In genomic region chr5:10019236-10019635, GRCh38 we compare ENCODE assay signal across 22 cellular contexts.
"Had no signal": no experiment of that assay in that cellular context is flagged by ENCODE, and none has a peak within 500 bp of the region (broad histone marks: within the 10 kb centered on the region; RNA-seq: fewer than 3 reads in every experiment).

No MANE protein-coding gene starts in this region.

- DNase-seq: activated CD8-positive, alpha-beta memory T cell treated with anti-CD3 and anti-CD28 coated beads for 24 hours; activated CD8-positive, alpha-beta memory T cell treated with anti-CD3 and anti-CD28 coated beads, Interleukin-2, amount 50 U/mL, for 48 hours; activated naive CD4-positive, alpha-beta T cell; activated T-cell treated with anti-CD3 and anti-CD28 coated beads, Interleukin-2, amount 50 U/mL, for 4 hours; adrenal gland; dermis blood vessel endothelial cell; effector CD8-positive, alpha-beta T cell; head of caudate nucleus; hypothalamus; mucosa of descending colon; nucleus accumbens; small intestine; stimulated activated CD4-positive, alpha-beta T cell treated with anti-CD3 and anti-CD28 coated beads, Interleukin-15, amount 100 ng/mL, for 24 hours; stomach; T-helper 9 cell had no signal

- ATAC-seq: activated T-cell treated with anti-CD3 and anti-CD28 coated beads, Interleukin-2, amount 50 U/mL, for 4 hours; gastroesophageal sphincter; mucosa of descending colon; sciatic nerve; stimulated activated memory B cell treated with anti-CD40 and anti-IgM and Interleukin-4, amounts not matched to agents 10 μg/mL and 1 μg/mL and 100 μg/mL, for 72 hours; WTC11 had no signal

- H3K36me3 ChIP-seq: adrenal gland, cardiac muscle cell, gastroesophageal sphincter, stomach, suprapubic skin, tibial nerve had no signal

- H3K27me3 ChIP-seq: adrenal gland, cardiac muscle cell, gastroesophageal sphincter, stomach, suprapubic skin, tibial nerve had no signal

- H3K9me3 ChIP-seq: adrenal gland, mucosa of descending colon, suprapubic skin had no signal

- H3K27ac ChIP-seq: adrenal gland, cardiac muscle cell, gastroesophageal sphincter, stomach, suprapubic skin, tibial nerve had no signal

- H3K4me1 ChIP-seq: adrenal gland, gastroesophageal sphincter, stomach, suprapubic skin, tibial nerve had no signal

- H3K4me3 ChIP-seq: adrenal gland, cardiac muscle cell, gastroesophageal sphincter, mucosa of descending colon, stomach, suprapubic skin, tibial nerve had no signal
